Comparison of ENCODE assay signal across 1 cellular context in genomic region chr3:10459954-10460754, GRCh38.
TF ChIP-seq lines count a peak whose summit lies in the region.

No MANE protein-coding gene starts in this region.

TF ChIP-seq in HepG2, 621 proteins besides CTCF, POLR2A, EP300 and RAD21 (continued from another document and continues in another):
- TF ChIP-seq, protein P1, sequence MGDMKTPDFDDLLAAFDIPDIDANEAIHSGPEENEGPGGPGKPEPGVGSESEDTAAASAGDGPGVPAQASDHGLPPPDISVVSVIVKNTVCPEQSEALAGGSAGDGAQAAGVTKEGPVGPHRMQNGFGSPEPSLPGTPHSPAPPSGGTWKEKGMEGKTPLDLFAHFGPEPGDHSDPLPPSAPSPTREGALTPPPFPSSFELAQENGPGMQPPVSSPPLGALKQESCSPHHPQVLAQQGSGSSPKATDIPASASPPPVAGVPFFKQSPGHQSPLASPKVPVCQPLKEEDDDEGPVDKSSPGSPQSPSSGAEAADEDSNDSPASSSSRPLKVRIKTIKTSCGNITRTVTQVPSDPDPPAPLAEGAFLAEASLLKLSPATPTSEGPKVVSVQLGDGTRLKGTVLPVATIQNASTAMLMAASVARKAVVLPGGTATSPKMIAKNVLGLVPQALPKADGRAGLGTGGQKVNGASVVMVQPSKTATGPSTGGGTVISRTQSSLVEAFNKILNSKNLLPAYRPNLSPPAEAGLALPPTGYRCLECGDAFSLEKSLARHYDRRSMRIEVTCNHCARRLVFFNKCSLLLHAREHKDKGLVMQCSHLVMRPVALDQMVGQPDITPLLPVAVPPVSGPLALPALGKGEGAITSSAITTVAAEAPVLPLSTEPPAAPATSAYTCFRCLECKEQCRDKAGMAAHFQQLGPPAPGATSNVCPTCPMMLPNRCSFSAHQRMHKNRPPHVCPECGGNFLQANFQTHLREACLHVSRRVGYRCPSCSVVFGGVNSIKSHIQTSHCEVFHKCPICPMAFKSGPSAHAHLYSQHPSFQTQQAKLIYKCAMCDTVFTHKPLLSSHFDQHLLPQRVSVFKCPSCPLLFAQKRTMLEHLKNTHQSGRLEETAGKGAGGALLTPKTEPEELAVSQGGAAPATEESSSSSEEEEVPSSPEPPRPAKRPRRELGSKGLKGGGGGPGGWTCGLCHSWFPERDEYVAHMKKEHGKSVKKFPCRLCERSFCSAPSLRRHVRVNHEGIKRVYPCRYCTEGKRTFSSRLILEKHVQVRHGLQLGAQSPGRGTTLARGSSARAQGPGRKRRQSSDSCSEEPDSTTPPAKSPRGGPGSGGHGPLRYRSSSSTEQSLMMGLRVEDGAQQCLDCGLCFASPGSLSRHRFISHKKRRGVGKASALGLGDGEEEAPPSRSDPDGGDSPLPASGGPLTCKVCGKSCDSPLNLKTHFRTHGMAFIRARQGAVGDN (CRISPR knock-in tag; IDR thresholded peaks at IDR 0.05): peak; percentile 41
- TF ChIP-seq, protein P2, sequence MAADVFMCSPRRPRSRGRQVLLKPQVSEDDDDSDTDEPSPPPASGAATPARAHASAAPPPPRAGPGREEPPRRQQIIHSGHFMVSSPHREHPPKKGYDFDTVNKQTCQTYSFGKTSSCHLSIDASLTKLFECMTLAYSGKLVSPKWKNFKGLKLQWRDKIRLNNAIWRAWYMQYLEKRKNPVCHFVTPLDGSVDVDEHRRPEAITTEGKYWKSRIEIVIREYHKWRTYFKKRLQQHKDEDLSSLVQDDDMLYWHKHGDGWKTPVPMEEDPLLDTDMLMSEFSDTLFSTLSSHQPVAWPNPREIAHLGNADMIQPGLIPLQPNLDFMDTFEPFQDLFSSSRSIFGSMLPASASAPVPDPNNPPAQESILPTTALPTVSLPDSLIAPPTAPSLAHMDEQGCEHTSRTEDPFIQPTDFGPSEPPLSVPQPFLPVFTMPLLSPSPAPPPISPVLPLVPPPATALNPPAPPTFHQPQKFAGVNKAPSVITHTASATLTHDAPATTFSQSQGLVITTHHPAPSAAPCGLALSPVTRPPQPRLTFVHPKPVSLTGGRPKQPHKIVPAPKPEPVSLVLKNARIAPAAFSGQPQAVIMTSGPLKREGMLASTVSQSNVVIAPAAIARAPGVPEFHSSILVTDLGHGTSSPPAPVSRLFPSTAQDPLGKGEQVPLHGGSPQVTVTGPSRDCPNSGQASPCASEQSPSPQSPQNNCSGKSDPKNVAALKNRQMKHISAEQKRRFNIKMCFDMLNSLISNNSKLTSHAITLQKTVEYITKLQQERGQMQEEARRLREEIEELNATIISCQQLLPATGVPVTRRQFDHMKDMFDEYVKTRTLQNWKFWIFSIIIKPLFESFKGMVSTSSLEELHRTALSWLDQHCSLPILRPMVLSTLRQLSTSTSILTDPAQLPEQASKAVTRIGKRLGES (CRISPR knock-in tag; IDR thresholded peaks at IDR 0.05; ENCODE audit: borderline replicate concordance): peak; percentile 84; the same call in 1 of the 2 replicates
- TF ChIP-seq PAX8 (CRISPR knock-in tag; IDR thresholded peaks at IDR 0.05; ENCODE audit: borderline replicate concordance): 0 out of 2 replicates have a peak, but pooled peaks have one; percentile 65
- TF ChIP-seq ZNF691 (CRISPR knock-in tag; IDR thresholded peaks at IDR 0.05; ENCODE audit: borderline replicate concordance, low read depth): 0 out of 2 replicates have a peak, but pooled peaks have one; percentile 80
- TF ChIP-seq CBX1 (IDR thresholded peaks at IDR 0.05; ENCODE audit: low read depth): no peak
- TF ChIP-seq ZNF24 (IDR thresholded peaks at IDR 0.05): no peak
- TF ChIP-seq TEAD3 (CRISPR knock-in tag; optimal IDR thresholded peaks at IDR 0.05; ENCODE audit: borderline replicate concordance): peak; percentile 90
- TF ChIP-seq SMC3 (IDR thresholded peaks at IDR 0.05; ENCODE audit: low read length): peak; percentile 55
- peak; percentile 71; the same call in 1 of the 2 replicates for TF ChIP-seq ZNF747 (CRISPR knock-in tag; IDR thresholded peaks at IDR 0.05; ENCODE audit: borderline replicate concordance)
- TF ChIP-seq GPN1 (CRISPR knock-in tag; IDR thresholded peaks at IDR 0.05; ENCODE audit: borderline replicate concordance): peak; percentile 91; the same call in 1 of the 2 replicates
- TF ChIP-seq FUBP1 (CRISPR knock-in tag; IDR thresholded peaks at IDR 0.05; ENCODE audit: borderline replicate concordance): no peak
- peak; percentile 95 for TF ChIP-seq HDAC1 (CRISPR knock-in tag; IDR thresholded peaks at IDR 0.05)
- peak; percentile 50 for TF ChIP-seq PHF5A (CRISPR knock-in tag; IDR thresholded peaks at IDR 0.05; ENCODE audit: low read depth, unreplicated experiment)
- peak; percentile 96 for TF ChIP-seq ZBTB43 (CRISPR knock-in tag; conservative IDR thresholded peaks at IDR 0.05)
- peak; percentile 96 for TF ChIP-seq HDAC2 (CRISPR knock-in tag; IDR thresholded peaks at IDR 0.05)
- peak; percentile 98 for TF ChIP-seq ARID4A (CRISPR knock-in tag; IDR thresholded peaks at IDR 0.05; ENCODE audit: borderline replicate concordance)
- TF ChIP-seq BATF2 (CRISPR knock-in tag; IDR thresholded peaks at IDR 0.05): peak; percentile 96
- TF ChIP-seq, protein P3, sequence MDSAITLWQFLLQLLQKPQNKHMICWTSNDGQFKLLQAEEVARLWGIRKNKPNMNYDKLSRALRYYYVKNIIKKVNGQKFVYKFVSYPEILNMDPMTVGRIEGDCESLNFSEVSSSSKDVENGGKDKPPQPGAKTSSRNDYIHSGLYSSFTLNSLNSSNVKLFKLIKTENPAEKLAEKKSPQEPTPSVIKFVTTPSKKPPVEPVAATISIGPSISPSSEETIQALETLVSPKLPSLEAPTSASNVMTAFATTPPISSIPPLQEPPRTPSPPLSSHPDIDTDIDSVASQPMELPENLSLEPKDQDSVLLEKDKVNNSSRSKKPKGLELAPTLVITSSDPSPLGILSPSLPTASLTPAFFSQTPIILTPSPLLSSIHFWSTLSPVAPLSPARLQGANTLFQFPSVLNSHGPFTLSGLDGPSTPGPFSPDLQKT (CRISPR knock-in tag; IDR thresholded peaks at IDR 0.05; ENCODE audit: borderline replicate concordance): no peak
- no peak for TF ChIP-seq GTF2F1 (IDR thresholded peaks at IDR 0.05; ENCODE audit: low read length)
- TF ChIP-seq ZNF292 (CRISPR knock-in tag; IDR thresholded peaks at IDR 0.05; ENCODE audit: borderline replicate concordance, low read depth): peak; percentile 26; the same call in 1 of the 2 replicates
- TF ChIP-seq, protein P4, sequence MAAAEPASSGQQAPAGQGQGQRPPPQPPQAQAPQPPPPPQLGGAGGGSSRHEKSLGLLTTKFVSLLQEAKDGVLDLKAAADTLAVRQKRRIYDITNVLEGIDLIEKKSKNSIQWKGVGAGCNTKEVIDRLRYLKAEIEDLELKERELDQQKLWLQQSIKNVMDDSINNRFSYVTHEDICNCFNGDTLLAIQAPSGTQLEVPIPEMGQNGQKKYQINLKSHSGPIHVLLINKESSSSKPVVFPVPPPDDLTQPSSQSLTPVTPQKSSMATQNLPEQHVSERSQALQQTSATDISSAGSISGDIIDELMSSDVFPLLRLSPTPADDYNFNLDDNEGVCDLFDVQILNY (CRISPR knock-in tag; conservative IDR thresholded peaks at IDR 0.05): peak; percentile 79
- TF ChIP-seq, protein P5, sequence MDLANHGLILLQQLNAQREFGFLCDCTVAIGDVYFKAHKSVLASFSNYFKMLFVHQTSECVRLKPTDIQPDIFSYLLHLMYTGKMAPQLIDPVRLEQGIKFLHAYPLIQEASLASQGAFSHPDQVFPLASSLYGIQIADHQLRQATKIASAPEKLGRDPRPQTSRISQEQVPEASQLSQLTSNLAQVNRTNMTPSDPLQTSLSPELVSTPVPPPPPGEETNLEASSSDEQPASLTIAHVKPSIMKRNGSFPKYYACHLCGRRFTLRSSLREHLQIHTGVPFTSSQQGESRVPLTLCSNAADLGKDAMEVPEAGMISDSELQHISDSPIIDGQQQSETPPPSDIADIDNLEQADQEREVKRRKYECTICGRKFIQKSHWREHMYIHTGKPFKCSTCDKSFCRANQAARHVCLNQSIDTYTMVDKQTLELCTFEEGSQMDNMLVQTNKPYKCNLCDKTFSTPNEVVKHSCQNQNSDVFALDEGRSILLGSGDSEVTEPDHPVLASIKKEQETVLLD (CRISPR knock-in tag; IDR thresholded peaks at IDR 0.05; ENCODE audit: low read depth): peak; percentile 76
- TF ChIP-seq, protein P6, sequence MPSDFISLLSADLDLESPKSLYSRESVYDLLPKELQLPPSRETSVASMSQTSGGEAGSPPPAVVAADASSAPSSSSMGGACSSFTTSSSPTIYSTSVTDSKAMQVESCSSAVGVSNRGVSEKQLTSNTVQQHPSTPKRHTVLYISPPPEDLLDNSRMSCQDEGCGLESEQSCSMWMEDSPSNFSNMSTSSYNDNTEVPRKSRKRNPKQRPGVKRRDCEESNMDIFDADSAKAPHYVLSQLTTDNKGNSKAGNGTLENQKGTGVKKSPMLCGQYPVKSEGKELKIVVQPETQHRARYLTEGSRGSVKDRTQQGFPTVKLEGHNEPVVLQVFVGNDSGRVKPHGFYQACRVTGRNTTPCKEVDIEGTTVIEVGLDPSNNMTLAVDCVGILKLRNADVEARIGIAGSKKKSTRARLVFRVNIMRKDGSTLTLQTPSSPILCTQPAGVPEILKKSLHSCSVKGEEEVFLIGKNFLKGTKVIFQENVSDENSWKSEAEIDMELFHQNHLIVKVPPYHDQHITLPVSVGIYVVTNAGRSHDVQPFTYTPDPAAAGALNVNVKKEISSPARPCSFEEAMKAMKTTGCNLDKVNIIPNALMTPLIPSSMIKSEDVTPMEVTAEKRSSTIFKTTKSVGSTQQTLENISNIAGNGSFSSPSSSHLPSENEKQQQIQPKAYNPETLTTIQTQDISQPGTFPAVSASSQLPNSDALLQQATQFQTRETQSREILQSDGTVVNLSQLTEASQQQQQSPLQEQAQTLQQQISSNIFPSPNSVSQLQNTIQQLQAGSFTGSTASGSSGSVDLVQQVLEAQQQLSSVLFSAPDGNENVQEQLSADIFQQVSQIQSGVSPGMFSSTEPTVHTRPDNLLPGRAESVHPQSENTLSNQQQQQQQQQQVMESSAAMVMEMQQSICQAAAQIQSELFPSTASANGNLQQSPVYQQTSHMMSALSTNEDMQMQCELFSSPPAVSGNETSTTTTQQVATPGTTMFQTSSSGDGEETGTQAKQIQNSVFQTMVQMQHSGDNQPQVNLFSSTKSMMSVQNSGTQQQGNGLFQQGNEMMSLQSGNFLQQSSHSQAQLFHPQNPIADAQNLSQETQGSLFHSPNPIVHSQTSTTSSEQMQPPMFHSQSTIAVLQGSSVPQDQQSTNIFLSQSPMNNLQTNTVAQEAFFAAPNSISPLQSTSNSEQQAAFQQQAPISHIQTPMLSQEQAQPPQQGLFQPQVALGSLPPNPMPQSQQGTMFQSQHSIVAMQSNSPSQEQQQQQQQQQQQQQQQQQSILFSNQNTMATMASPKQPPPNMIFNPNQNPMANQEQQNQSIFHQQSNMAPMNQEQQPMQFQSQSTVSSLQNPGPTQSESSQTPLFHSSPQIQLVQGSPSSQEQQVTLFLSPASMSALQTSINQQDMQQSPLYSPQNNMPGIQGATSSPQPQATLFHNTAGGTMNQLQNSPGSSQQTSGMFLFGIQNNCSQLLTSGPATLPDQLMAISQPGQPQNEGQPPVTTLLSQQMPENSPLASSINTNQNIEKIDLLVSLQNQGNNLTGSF (CRISPR knock-in tag; IDR thresholded peaks at IDR 0.05): peak; percentile 98
